ENCODE assay signal across 41 cellular contexts in genomic region chr18:72504866-72505265, GRCh38. TPM values are rescaled to one million over a fixed set of nuclear protein-coding genes. Genes with fewer than 3 reads are reported as not detected.
"Had no signal": no experiment of that assay in that cellular context is flagged by ENCODE, and none has a peak within 500 bp of the region (broad histone marks: within the 10 kb centered on the region; RNA-seq: fewer than 3 reads in every experiment).

No MANE protein-coding gene starts in this region.

- H3K36me3 Mint-ChIP-seq: activated naive CD4-positive, alpha-beta T cell treated with anti-CD3 and anti-CD28 coated beads, Interleukin-2, amount 10 ng/mL, durations not matched to agents 7 days and 5 days; activated naive CD4-positive, alpha-beta T cell treated with anti-CD3 and anti-CD28 coated beads, Interleukin-2, amount 50 U/mL, for 24 hours; activated naive CD4-positive, alpha-beta T cell treated with anti-CD3 and anti-CD28 coated beads, Interleukin-2, amount 50 U/mL, for 72 hours; activated naive CD8-positive, alpha-beta T cell; activated naive CD8-positive, alpha-beta T cell treated with anti-CD3 and anti-CD28 coated beads for 36 hours; activated naive CD8-positive, alpha-beta T cell treated with anti-CD3 and anti-CD28 coated beads, Interleukin-2, amount 10 ng/mL, durations not matched to agents 7 days and 5 days; brain had no signal

- H3K4me3 Mint-ChIP-seq: activated naive CD4-positive, alpha-beta T cell treated with anti-CD3 and anti-CD28 coated beads for 36 hours; activated naive CD4-positive, alpha-beta T cell treated with anti-CD3 and anti-CD28 coated beads, Interleukin-2, amount 10 ng/mL, durations not matched to agents 7 days and 5 days; activated naive CD4-positive, alpha-beta T cell treated with anti-CD3 and anti-CD28 coated beads, Interleukin-2, amount 50 U/mL, for 24 hours; activated naive CD8-positive, alpha-beta T cell; activated naive CD8-positive, alpha-beta T cell treated with anti-CD3 and anti-CD28 coated beads for 36 hours; activated naive CD8-positive, alpha-beta T cell treated with anti-CD3 and anti-CD28 coated beads, Interleukin-2, amount 10 ng/mL, durations not matched to agents 7 days and 5 days; activated naive CD8-positive, alpha-beta T cell treated with anti-CD3 and anti-CD28 coated beads, Interleukin-2, amount 50 U/mL, for 24 hours; activated T-cell treated with anti-CD3 and anti-CD28 coated beads, Interleukin-2, amount 50 U/mL, for 24 hours; activated T-cell treated with anti-CD3 and anti-CD28 coated beads, Interleukin-2, amount 50 U/mL, for 4 hours; activated T-cell treated with anti-CD3 and anti-CD28 coated beads, Interleukin-2, amount 50 U/mL, for 72 hours; activated T-helper 1 cell treated with anti-CD3 and anti-CD28 coated beads, Interleukin-12 subunit alpha, Interleukin-12 subunit beta, Interleukin-2, Interleukin-4 antibody, amounts not matched to agents 30 ng/mL and 10 ng/mL and 1 ng/mL, durations not matched to agents 14 hours and 24 hours and 36 hours; activated T-helper 17 cell treated with anti-CD3 and anti-CD28 coated beads, Interleukin-2, amount 50 U/mL, for 72 hours; brain; central memory CD8-positive, alpha-beta T cell had no signal

- ATAC-seq: activated naive CD4-positive, alpha-beta T cell treated with anti-CD3 and anti-CD28 coated beads, Interleukin-2, amount 50 U/mL, for 72 hours; activated naive CD8-positive, alpha-beta T cell treated with anti-CD3 and anti-CD28 coated beads, Interleukin-2, amount 50 U/mL, for 24 hours; activated T-cell treated with anti-CD3 and anti-CD28 coated beads, Interleukin-2, amount 50 U/mL, for 4 hours; activated T-cell treated with anti-CD3 and anti-CD28 coated beads, Interleukin-2, amount 50 U/mL, for 72 hours; activated T-helper 17 cell treated with anti-CD3 and anti-CD28 coated beads, Interleukin-2, amount 50 U/mL, for 72 hours; body of pancreas had no signal

- H3K27me3 Mint-ChIP-seq: activated naive CD4-positive, alpha-beta T cell treated with anti-CD3 and anti-CD28 coated beads, Interleukin-2, amount 10 ng/mL, durations not matched to agents 7 days and 5 days; activated naive CD4-positive, alpha-beta T cell treated with anti-CD3 and anti-CD28 coated beads, Interleukin-2, amount 50 U/mL, for 24 hours; activated naive CD8-positive, alpha-beta T cell treated with anti-CD3 and anti-CD28 coated beads for 36 hours; activated naive CD8-positive, alpha-beta T cell treated with anti-CD3 and anti-CD28 coated beads, Interleukin-2, amount 10 ng/mL, durations not matched to agents 7 days and 5 days; activated naive CD8-positive, alpha-beta T cell treated with anti-CD3 and anti-CD28 coated beads, Interleukin-2, amount 50 U/mL, for 24 hours; activated T-cell treated with anti-CD3 and anti-CD28 coated beads, Interleukin-2, amount 50 U/mL, for 24 hours; activated T-helper 17 cell treated with anti-CD3 and anti-CD28 coated beads, Interleukin-2, amount 50 U/mL, for 72 hours; central memory CD8-positive, alpha-beta T cell had no signal

- H3K9me3 ChIP-seq: adrenal gland, ascending aorta, body of pancreas, breast epithelium had no signal

- H3K4me1 ChIP-seq: adrenal gland, ascending aorta, body of pancreas, breast epithelium had no signal

- H3K27ac ChIP-seq: adrenal gland, ascending aorta, body of pancreas, brain microvascular endothelial cell, breast epithelium, cardiac muscle cell had no signal

- H3K9me3 Mint-ChIP-seq: activated naive CD4-positive, alpha-beta T cell treated with anti-CD3 and anti-CD28 coated beads for 36 hours; activated naive CD4-positive, alpha-beta T cell treated with anti-CD3 and anti-CD28 coated beads, Interleukin-2, amount 10 ng/mL, durations not matched to agents 7 days and 5 days; activated naive CD4-positive, alpha-beta T cell treated with anti-CD3 and anti-CD28 coated beads, Interleukin-2, amount 50 U/mL, for 24 hours; activated naive CD4-positive, alpha-beta T cell treated with anti-CD3 and anti-CD28 coated beads, Interleukin-2, amount 50 U/mL, for 72 hours; activated naive CD8-positive, alpha-beta T cell treated with anti-CD3 and anti-CD28 coated beads, Interleukin-2, amount 10 ng/mL, durations not matched to agents 7 days and 5 days; activated naive CD8-positive, alpha-beta T cell treated with anti-CD3 and anti-CD28 coated beads, Interleukin-2, amount 50 U/mL, for 24 hours; activated T-cell treated with anti-CD3 and anti-CD28 coated beads, Interleukin-2, amount 50 U/mL, for 24 hours; activated T-cell treated with anti-CD3 and anti-CD28 coated beads, Interleukin-2, amount 50 U/mL, for 4 hours; activated T-helper 1 cell treated with anti-CD3 and anti-CD28 coated beads, Interleukin-12 subunit alpha, Interleukin-12 subunit beta, Interleukin-2, Interleukin-4 antibody, amounts not matched to agents 30 ng/mL and 10 ng/mL and 1 ng/mL, durations not matched to agents 14 hours and 24 hours and 36 hours; activated T-helper 17 cell treated with anti-CD3 and anti-CD28 coated beads, Interleukin-2, amount 50 U/mL, for 72 hours; activated T-helper 2 cell treated with anti-CD3 and anti-CD28 coated beads, Interferon-gamma antibody, Interleukin-2, Interleukin-4, amounts not matched to agents 10 μg/mL and 5 μg/mL and 100 μg/mL, durations not matched to agents 14 hours and 24 hours and 36 hours had no signal

- H3K4me3 ChIP-seq: adrenal gland, ascending aorta, body of pancreas, breast epithelium, cardiac muscle cell had no signal

- H3K27me3 ChIP-seq: adrenal gland, ascending aorta, body of pancreas, brain microvascular endothelial cell, breast epithelium, cardiac muscle cell had no signal

- H3K27ac Mint-ChIP-seq: activated naive CD4-positive, alpha-beta T cell treated with anti-CD3 and anti-CD28 coated beads for 36 hours; activated naive CD4-positive, alpha-beta T cell treated with anti-CD3 and anti-CD28 coated beads, Interleukin-2, amount 10 ng/mL, durations not matched to agents 7 days and 5 days; activated naive CD4-positive, alpha-beta T cell treated with anti-CD3 and anti-CD28 coated beads, Interleukin-2, amount 50 U/mL, for 24 hours; activated naive CD4-positive, alpha-beta T cell treated with anti-CD3 and anti-CD28 coated beads, Interleukin-2, amount 50 U/mL, for 72 hours; activated naive CD8-positive, alpha-beta T cell; activated naive CD8-positive, alpha-beta T cell treated with anti-CD3 and anti-CD28 coated beads for 36 hours; activated naive CD8-positive, alpha-beta T cell treated with anti-CD3 and anti-CD28 coated beads, Interleukin-2, amount 10 ng/mL, durations not matched to agents 7 days and 5 days; activated naive CD8-positive, alpha-beta T cell treated with anti-CD3 and anti-CD28 coated beads, Interleukin-2, amount 50 U/mL, for 24 hours; activated T-cell treated with anti-CD3 and anti-CD28 coated beads, Interleukin-2, amount 50 U/mL, for 24 hours; activated T-cell treated with anti-CD3 and anti-CD28 coated beads, Interleukin-2, amount 50 U/mL, for 72 hours; activated T-helper 1 cell treated with anti-CD3 and anti-CD28 coated beads, Interleukin-12 subunit alpha, Interleukin-12 subunit beta, Interleukin-2, Interleukin-4 antibody, amounts not matched to agents 30 ng/mL and 10 ng/mL and 1 ng/mL, durations not matched to agents 14 hours and 24 hours and 36 hours; activated T-helper 17 cell treated with anti-CD3 and anti-CD28 coated beads, Interleukin-2, amount 50 U/mL, for 72 hours; activated T-helper 2 cell treated with anti-CD3 and anti-CD28 coated beads, Interferon-gamma antibody, Interleukin-2, Interleukin-4, amounts not matched to agents 10 μg/mL and 5 μg/mL and 100 μg/mL, durations not matched to agents 14 hours and 24 hours and 36 hours; brain had no signal

- DNase-seq: activated effector memory CD4-positive, alpha-beta T cell treated with anti-CD3 and anti-CD28 coated beads, Interleukin-2, amount 50 U/mL, for 16 hours; activated effector memory CD4-positive, alpha-beta T cell treated with Interleukin-2 at 50 U/mL for 16 hours; activated gamma-delta T cell; activated gamma-delta T cell treated with Interleukin-2 at 50 U/mL for 16 hours; activated naive CD4-positive, alpha-beta T cell; activated naive CD4-positive, alpha-beta T cell treated with anti-CD3 and anti-CD28 coated beads for 36 hours; activated naive CD4-positive, alpha-beta T cell treated with anti-CD3 and anti-CD28 coated beads, Interleukin-2, amount 10 ng/mL, durations not matched to agents 7 days and 5 days; activated naive CD4-positive, alpha-beta T cell treated with anti-CD3 and anti-CD28 coated beads, Interleukin-2, amount 50 U/mL, for 16 hours; activated naive CD4-positive, alpha-beta T cell treated with Interleukin-2 at 50 U/mL for 16 hours; activated naive CD8-positive, alpha-beta T cell treated with anti-CD3 and anti-CD28 coated beads for 36 hours; activated naive CD8-positive, alpha-beta T cell treated with anti-CD3 and anti-CD28 coated beads, Interleukin-2, amount 10 ng/mL, durations not matched to agents 7 days and 5 days; activated naive CD8-positive, alpha-beta T cell treated with anti-CD3 and anti-CD28 coated beads, Interleukin-2, amount 50 U/mL, for 24 hours; activated T-cell treated with anti-CD3 and anti-CD28 coated beads, Interleukin-2, amount 50 U/mL, for 1 hour; activated T-cell treated with anti-CD3 and anti-CD28 coated beads, Interleukin-2, amount 50 U/mL, for 24 hours; activated T-cell treated with anti-CD3 and anti-CD28 coated beads, Interleukin-2, amount 50 U/mL, for 4 hours; activated T-cell treated with anti-CD3 and anti-CD28 coated beads, Interleukin-2, amount 50 U/mL, for 48 hours; activated T-cell treated with anti-CD3 and anti-CD28 coated beads, Interleukin-2, amount 50 U/mL, for 72 hours; adrenal gland; amniotic stem cell; amygdala; anterior cingulate cortex; aorta; body of pancreas; brain microvascular endothelial cell; caudate nucleus; central memory CD4-positive, alpha-beta T cell; cerebellar nuclear complex had no signal

- H3K36me3 ChIP-seq: adrenal gland, ascending aorta, brain microvascular endothelial cell, breast epithelium, cardiac muscle cell had no signal

- H3K4me1 Mint-ChIP-seq: activated naive CD4-positive, alpha-beta T cell treated with anti-CD3 and anti-CD28 coated beads, Interleukin-2, amount 10 ng/mL, durations not matched to agents 7 days and 5 days; activated naive CD4-positive, alpha-beta T cell treated with anti-CD3 and anti-CD28 coated beads, Interleukin-2, amount 50 U/mL, for 24 hours; activated naive CD8-positive, alpha-beta T cell treated with anti-CD3 and anti-CD28 coated beads for 36 hours; activated naive CD8-positive, alpha-beta T cell treated with anti-CD3 and anti-CD28 coated beads, Interleukin-2, amount 10 ng/mL, durations not matched to agents 7 days and 5 days; activated naive CD8-positive, alpha-beta T cell treated with anti-CD3 and anti-CD28 coated beads, Interleukin-2, amount 50 U/mL, for 24 hours; activated T-helper 17 cell treated with anti-CD3 and anti-CD28 coated beads, Interleukin-2, amount 50 U/mL, for 72 hours; brain; central memory CD8-positive, alpha-beta T cell had no signal

RNA-seq across cellular contexts. Expression of gene CBLN2, which starts 39.3 kb away (rescaled TPM):
- total RNA-seq: activated naive CD4-positive, alpha-beta T cell treated with anti-CD3 and anti-CD28 coated beads for 36 hours; activated naive CD4-positive, alpha-beta T cell treated with anti-CD3 and anti-CD28 coated beads, Interleukin-2, amount 50 U/mL, for 72 hours; activated naive CD8-positive, alpha-beta T cell treated with anti-CD3 and anti-CD28 coated beads for 36 hours; activated naive CD8-positive, alpha-beta T cell treated with anti-CD3 and anti-CD28 coated beads, Interleukin-2, amount 10 ng/mL, durations not matched to agents 7 days and 5 days; activated T-cell treated with anti-CD3 and anti-CD28 coated beads, Interleukin-2, amount 50 U/mL, for 4 hours; activated T-cell treated with anti-CD3 and anti-CD28 coated beads, Interleukin-2, amount 50 U/mL, for 72 hours; activated T-helper 1 cell treated with anti-CD3 and anti-CD28 coated beads, Interleukin-12 subunit alpha, Interleukin-12 subunit beta, Interleukin-2, Interleukin-4 antibody, amounts not matched to agents 30 ng/mL and 10 ng/mL and 1 ng/mL, durations not matched to agents 14 hours and 24 hours and 36 hours; activated T-helper 17 cell treated with anti-CD3 and anti-CD28 coated beads, Interleukin-2, amount 50 U/mL, for 72 hours; activated T-helper 2 cell treated with anti-CD3 and anti-CD28 coated beads, Interferon-gamma antibody, Interleukin-2, Interleukin-4, amounts not matched to agents 10 μg/mL and 5 μg/mL and 100 μg/mL, durations not matched to agents 14 hours and 24 hours and 36 hours; astrocyte; body of pancreas; bronchial epithelial cell; cardiac septum had no signal
- polyA plus RNA-seq: aorta had no signal
